Comparison of ENCODE assay signal across 8 cellular contexts in genomic region chr2:74032909-74033261, GRCh38. TPM values are rescaled to one million over a fixed set of nuclear protein-coding genes. Genes with fewer than 3 reads are reported as not detected.
DNase-seq lines count a peak whose midpoint lies in the region; ATAC-seq and TF ChIP-seq lines count a peak whose summit lies in the region.

No MANE protein-coding gene starts in this region.

- WGBS in testis, 2 donors = 63 to 66% methylated on average over 6 of the region's 6 CpGs
- 72 to 74% methylated on average over 6 of the region's 6 CpGs for WGBS in body of pancreas, 2 donors

- H3K36me3 ChIP-seq in testis (ENCODE audit: low read depth, missing control alignments) (no peaks in the 10 kb centered on the region), body of pancreas (replicated peaks in 1 of 2; ENCODE audit: insufficient read depth in 1 of 2, low read depth in 2 of 2) (no peaks in the 10 kb centered on the region)

- TF ChIP-seq CTCF in testis (IDR thresholded peaks at IDR 0.05) = no peak
- TF ChIP-seq CTCF in body of pancreas (IDR thresholded peaks at IDR 0.05) = no peak

- H3K27me3 Mint-ChIP-seq in activated naive CD4-positive, alpha-beta T cell treated with anti-CD3 and anti-CD28 coated beads, Interleukin-2, amount 10 ng/mL, durations not matched to agents 7 days and 5 days = peaks cover 4% of the 10 kb centered on the region
- no peaks in the 10 kb centered on the region for H3K27me3 Mint-ChIP-seq in activated T-helper 17 cell treated with anti-CD3 and anti-CD28 coated beads, Interleukin-2, amount 50 U/mL, for 72 hours
- no peaks in the 10 kb centered on the region for H3K27me3 Mint-ChIP-seq in stimulated activated naive CD8-positive, alpha-beta T cell treated with anti-CD3 and anti-CD28 coated beads, Interleukin-15, amount 100 ng/mL, for 72 hours

- intact Hi-C loops in testis (cut with DNase I; ENCODE audit: low total_unique reads) = no loop called here
- intact Hi-C loops in body of pancreas (cut with DNase I) = no loop called here

- DNase-seq in activated naive CD4-positive, alpha-beta T cell treated with anti-CD3 and anti-CD28 coated beads, Interleukin-2, amount 10 ng/mL, durations not matched to agents 7 days and 5 days = no peak
- DNase-seq in activated naive CD4-positive, alpha-beta T cell treated with anti-CD3 and anti-CD28 coated beads, Interleukin-2, amount 50 U/mL, for 16 hours = no peak
- no peak for DNase-seq in stimulated activated naive CD8-positive, alpha-beta T cell treated with anti-CD3 and anti-CD28 coated beads, Interleukin-15, amount 100 ng/mL, for 72 hours
- DNase-seq in AML-193 (lab: John Stamatoyannopoulos, UW) (no peak), testis (no peak), body of pancreas (no peak)

- peak overlapping the region; percentile 66 for H3K4me3 Mint-ChIP-seq in activated naive CD4-positive, alpha-beta T cell treated with anti-CD3 and anti-CD28 coated beads, Interleukin-2, amount 10 ng/mL, durations not matched to agents 7 days and 5 days
- H3K4me3 Mint-ChIP-seq in activated T-helper 17 cell treated with anti-CD3 and anti-CD28 coated beads, Interleukin-2, amount 50 U/mL, for 72 hours = peak overlapping the region; percentile 87
- peak overlapping the region; percentile 84 to 85 for H3K4me3 Mint-ChIP-seq in stimulated activated naive CD8-positive, alpha-beta T cell treated with anti-CD3 and anti-CD28 coated beads, Interleukin-15, amount 100 ng/mL, for 72 hours

- ATAC-seq in HG02981 (IDR thresholded peaks at IDR 0.05; ENCODE audit: unreplicated experiment) (peak; percentile 8), body of pancreas (no peak)
- peak; percentile 54 for ATAC-seq in activated T-helper 17 cell treated with anti-CD3 and anti-CD28 coated beads, Interleukin-2, amount 50 U/mL, for 72 hours (replicated peaks)
- ATAC-seq in stimulated activated naive CD8-positive, alpha-beta T cell treated with anti-CD3 and anti-CD28 coated beads, Interleukin-15, amount 100 ng/mL, for 72 hours = peak; percentile 21

- peaks cover 5% of the 10 kb centered on the region for H3K36me3 Mint-ChIP-seq in activated naive CD4-positive, alpha-beta T cell treated with anti-CD3 and anti-CD28 coated beads, Interleukin-2, amount 10 ng/mL, durations not matched to agents 7 days and 5 days
- peaks cover 14% of the 10 kb centered on the region for H3K36me3 Mint-ChIP-seq in activated T-helper 17 cell treated with anti-CD3 and anti-CD28 coated beads, Interleukin-2, amount 50 U/mL, for 72 hours (ENCODE audit: low read depth)

- H3K27ac ChIP-seq in testis (no peak overlapping the region), body of pancreas (no peak overlapping the region)

- peak overlapping the region; percentile 92 for H3K27ac Mint-ChIP-seq in activated naive CD4-positive, alpha-beta T cell treated with anti-CD3 and anti-CD28 coated beads, Interleukin-2, amount 10 ng/mL, durations not matched to agents 7 days and 5 days
- H3K27ac Mint-ChIP-seq in activated T-helper 17 cell treated with anti-CD3 and anti-CD28 coated beads, Interleukin-2, amount 50 U/mL, for 72 hours = peak overlapping the region; percentile 91
- peak overlapping the region in 1 of 2 donors; percentile 83 for H3K27ac Mint-ChIP-seq in stimulated activated naive CD8-positive, alpha-beta T cell treated with anti-CD3 and anti-CD28 coated beads, Interleukin-15, amount 100 ng/mL, for 72 hours

- H3K4me1 ChIP-seq in testis (peaks cover 7% of the 10 kb centered on the region), body of pancreas (no peaks in the 10 kb centered on the region)

- H3K9me3 Mint-ChIP-seq in activated naive CD4-positive, alpha-beta T cell treated with anti-CD3 and anti-CD28 coated beads, Interleukin-2, amount 10 ng/mL, durations not matched to agents 7 days and 5 days = peaks cover 3% of the 10 kb centered on the region
- no peaks in the 10 kb centered on the region for H3K9me3 Mint-ChIP-seq in activated T-helper 17 cell treated with anti-CD3 and anti-CD28 coated beads, Interleukin-2, amount 50 U/mL, for 72 hours
- H3K9me3 Mint-ChIP-seq in stimulated activated naive CD8-positive, alpha-beta T cell treated with anti-CD3 and anti-CD28 coated beads, Interleukin-15, amount 100 ng/mL, for 72 hours = no peaks in the 10 kb centered on the region

- CTCF ChIA-PET in activated naive CD4-positive, alpha-beta T cell treated with anti-CD3 and anti-CD28 coated beads, Interleukin-2, amount 10 ng/mL, durations not matched to agents 7 days and 5 days (lab: Charles Lee) = interaction anchor here (0.8 to 1.3 kb wide), 3 partner anchors 26 to 147 kb away, joined by 3 to 4 read pairs (median 3); no protein-coding TSS in a partner anchor

- H3K27me3 ChIP-seq in testis (no peaks in the 10 kb centered on the region), body of pancreas (no peaks in the 10 kb centered on the region)

- TF ChIP-seq POLR2A in testis (IDR thresholded peaks at IDR 0.05) (no peak), body of pancreas (IDR thresholded peaks at IDR 0.05) (no peak)

- H3K4me3 ChIP-seq in testis (no peak overlapping the region), body of pancreas (no peak overlapping the region)

- peaks cover 72% of the 10 kb centered on the region for H3K4me1 Mint-ChIP-seq in activated naive CD4-positive, alpha-beta T cell treated with anti-CD3 and anti-CD28 coated beads, Interleukin-2, amount 10 ng/mL, durations not matched to agents 7 days and 5 days
- peaks cover 64% of the 10 kb centered on the region for H3K4me1 Mint-ChIP-seq in activated T-helper 17 cell treated with anti-CD3 and anti-CD28 coated beads, Interleukin-2, amount 50 U/mL, for 72 hours
- H3K4me1 Mint-ChIP-seq in stimulated activated naive CD8-positive, alpha-beta T cell treated with anti-CD3 and anti-CD28 coated beads, Interleukin-15, amount 100 ng/mL, for 72 hours = peaks cover 81% of the 10 kb centered on the region

- H3K9me3 ChIP-seq in testis (no peaks in the 10 kb centered on the region), body of pancreas (no peaks in the 10 kb centered on the region)

RNA-seq across cellular contexts. Expression of gene TET3, which starts 48.2 kb away (rescaled TPM):
- total RNA-seq in activated T-helper 17 cell treated with anti-CD3 and anti-CD28 coated beads, Interleukin-2, amount 50 U/mL, for 72 hours = 10 to 100 TPM; 15.1 to 42.6 TPM
- total RNA-seq in testis (10 to 100 TPM in 1 of 2 donors, 1 to 10 TPM in 1; 9.7 to 12.2 TPM), body of pancreas (1 to 10 TPM; 6.7 to 7.3 TPM)
- 4.3 TPM for polyA plus RNA-seq in testis (ENCODE audit: insufficient read depth, low read depth, low replicate concordance)
